ENCODE assay signal across 18 cellular contexts in the genomic region with DNA sequence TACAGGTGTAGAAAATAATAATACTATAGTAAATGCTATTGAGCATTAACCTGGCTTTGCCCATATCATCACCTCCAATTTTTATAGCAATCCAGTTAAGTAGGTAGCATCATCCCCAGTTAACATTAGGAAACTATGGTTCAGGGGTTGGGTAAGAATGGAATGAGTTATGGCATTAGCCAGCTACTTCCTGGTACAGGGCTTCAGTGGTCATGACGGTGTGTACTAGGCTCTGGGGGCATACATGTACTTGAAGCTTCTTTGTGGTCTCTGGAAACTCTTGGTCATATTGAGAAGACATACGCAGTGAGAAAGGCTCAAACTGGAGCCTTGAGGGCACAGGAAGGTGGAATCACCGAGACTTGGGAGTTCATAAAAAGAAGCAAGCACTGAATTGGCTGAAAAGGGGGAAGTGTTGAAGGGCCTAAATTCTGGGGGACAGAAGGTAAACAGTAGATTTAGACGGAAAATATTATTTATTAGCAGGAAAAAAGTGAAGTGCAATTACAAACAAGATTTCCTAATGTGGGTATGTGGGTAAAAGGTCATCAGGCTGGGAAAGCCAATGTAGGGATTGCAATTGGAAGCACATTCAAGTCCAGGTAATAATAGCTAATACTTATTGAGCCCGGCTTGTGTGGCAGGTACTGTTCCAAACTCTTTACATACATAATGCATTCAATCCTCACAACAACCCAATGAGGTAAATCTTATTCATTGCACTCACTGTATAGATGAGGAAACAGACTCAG.
DNase-seq lines count a peak whose midpoint lies in the region; ATAC-seq and TF ChIP-seq lines count a peak whose summit lies in the region.
"Had no signal": no experiment of that assay in that cellular context is flagged by ENCODE, and none has a peak within 500 bp of the region (broad histone marks: within the 10 kb centered on the region; RNA-seq: fewer than 3 reads in every experiment).

No MANE protein-coding gene starts in this region.

- intact Hi-C loops in colonic mucosa (cut with DNase I): no loop called here

- H3K4me1 Mint-ChIP-seq in activated CD8-positive, alpha-beta memory T cell treated with anti-CD3 and anti-CD28 coated beads, Interleukin-2, amount 10 ng/mL, durations not matched to agents 7 days and 5 days: peaks cover 29% of the 10 kb centered on the region
- peaks cover 59% of the 10 kb centered on the region for H3K4me1 Mint-ChIP-seq in stimulated activated naive CD8-positive, alpha-beta T cell treated with anti-CD3 and anti-CD28 coated beads, Interleukin-15, Interleukin-2, amounts not matched to agents 100 ng/mL and 50 ng/mL, for 24 hours (ENCODE audit: low read depth)

- H3K9ac ChIP-seq in colonic mucosa (ENCODE audit: low read depth in 2 of 2, low read length in 2 of 2): no peak overlapping the region
- H3K9ac ChIP-seq: GM23248 had no signal

- H3K36me3 ChIP-seq in colonic mucosa: no peaks in the 10 kb centered on the region
- no peaks in the 10 kb centered on the region for H3K36me3 ChIP-seq in Peyer's patch
- H3K36me3 ChIP-seq: HAP-1, SJSA1 had no signal

- H3K27me3 Mint-ChIP-seq in activated CD8-positive, alpha-beta memory T cell treated with anti-CD3 and anti-CD28 coated beads, Interleukin-2, amount 10 ng/mL, durations not matched to agents 7 days and 5 days: no peaks in the 10 kb centered on the region
- no peaks in the 10 kb centered on the region for H3K27me3 Mint-ChIP-seq in stimulated activated naive CD8-positive, alpha-beta T cell treated with anti-CD3 and anti-CD28 coated beads, Interleukin-15, Interleukin-2, amounts not matched to agents 100 ng/mL and 50 ng/mL, for 24 hours
- H3K27me3 Mint-ChIP-seq: CD4-positive, alpha-beta T cell had no signal

- ATAC-seq in activated CD8-positive, alpha-beta memory T cell treated with anti-CD3 and anti-CD28 coated beads, Interleukin-2, amount 10 ng/mL, durations not matched to agents 7 days and 5 days: no peak

- DNase-seq in activated CD8-positive, alpha-beta memory T cell treated with anti-CD3 and anti-CD28 coated beads, Interleukin-2, amount 10 ng/mL, durations not matched to agents 7 days and 5 days: no peak
- no peak for DNase-seq in activated CD8-positive, alpha-beta memory T cell treated with anti-CD3 and anti-CD28 coated beads, Interleukin-2, amount 50 U/mL, for 48 hours
- peak; percentile 3 for DNase-seq in NB4 (ENCODE audit: low read depth)
- DNase-seq in colonic mucosa: peak; percentile 12
- DNase-seq in NCI-H187 treated with DMSO at 0.1 percent for 48 hours (lab: John Stamatoyannopoulos, UW): no peak
- DNase-seq in SIG-M5 (lab: John Stamatoyannopoulos, UW): no peak
- DNase-seq in Peyer's patch: no peak
- DNase-seq: CD4-positive, alpha-beta T cell; DMS153; GDM1; GM23248; NCI-H1694 treated with DMSO at 0.1 percent for 48 hours; NCI-H510A treated with DMSO at 0.1 percent for 48 hours; NCI-H774; PC-9 had no signal

- no peak overlapping the region for H3K4me3 ChIP-seq in NB4 (ENCODE audit: low read depth, low read length)
- no peak overlapping the region for H3K4me3 ChIP-seq in colonic mucosa
- no peak overlapping the region for H3K4me3 ChIP-seq in Peyer's patch
- H3K4me3 ChIP-seq: GM23248, HAP-1, PC-9, SJSA1 had no signal

- CTCF ChIA-PET in activated CD8-positive, alpha-beta memory T cell treated with anti-CD3 and anti-CD28 coated beads, Interleukin-2, amount 10 ng/mL, durations not matched to agents 7 days and 5 days (lab: Charles Lee): interaction anchor here (1.3 kb wide), 1 partner anchor 226 kb away, joined by 4 read pairs; no protein-coding TSS in a partner anchor

- no peak overlapping the region for H3K4me3 Mint-ChIP-seq in activated CD8-positive, alpha-beta memory T cell treated with anti-CD3 and anti-CD28 coated beads, Interleukin-2, amount 10 ng/mL, durations not matched to agents 7 days and 5 days
- peak overlapping the region; percentile 21 for H3K4me3 Mint-ChIP-seq in stimulated activated naive CD8-positive, alpha-beta T cell treated with anti-CD3 and anti-CD28 coated beads, Interleukin-15, Interleukin-2, amounts not matched to agents 100 ng/mL and 50 ng/mL, for 24 hours
- H3K4me3 Mint-ChIP-seq: CD4-positive, alpha-beta T cell had no signal

- H3K27me3 ChIP-seq in colonic mucosa: no peaks in the 10 kb centered on the region
- no peaks in the 10 kb centered on the region for H3K27me3 ChIP-seq in Peyer's patch
- H3K27me3 ChIP-seq: SJSA1 had no signal

- H3K27ac ChIP-seq in colonic mucosa (no peak overlapping the region), Peyer's patch (no peak overlapping the region)
- H3K27ac ChIP-seq: GM23248, PC-9, SJSA1 had no signal

- peak overlapping the region; percentile 41 for H3K27ac Mint-ChIP-seq in activated CD8-positive, alpha-beta memory T cell treated with anti-CD3 and anti-CD28 coated beads, Interleukin-2, amount 10 ng/mL, durations not matched to agents 7 days and 5 days
- peak overlapping the region; percentile 79 for H3K27ac Mint-ChIP-seq in stimulated activated naive CD8-positive, alpha-beta T cell treated with anti-CD3 and anti-CD28 coated beads, Interleukin-15, Interleukin-2, amounts not matched to agents 100 ng/mL and 50 ng/mL, for 24 hours
- H3K27ac Mint-ChIP-seq: CD4-positive, alpha-beta T cell had no signal

- TF ChIP-seq POLR2A in NB4 (IDR thresholded peaks at IDR 0.05; ENCODE audit: extremely low read depth, insufficient read length) (no peak), Peyer's patch (IDR thresholded peaks at IDR 0.05) (no peak)

- peaks cover 10% of the 10 kb centered on the region for H3K4me1 ChIP-seq in colonic mucosa
- peaks cover 0 to 24% (median 0%) of the 10 kb centered on the region in 4 donors for H3K4me1 ChIP-seq in Peyer's patch

- no peaks in the 10 kb centered on the region for H3K9me3 Mint-ChIP-seq in activated CD8-positive, alpha-beta memory T cell treated with anti-CD3 and anti-CD28 coated beads, Interleukin-2, amount 10 ng/mL, durations not matched to agents 7 days and 5 days (ENCODE audit: low read depth)
- no peaks in the 10 kb centered on the region for H3K9me3 Mint-ChIP-seq in stimulated activated naive CD8-positive, alpha-beta T cell treated with anti-CD3 and anti-CD28 coated beads, Interleukin-15, Interleukin-2, amounts not matched to agents 100 ng/mL and 50 ng/mL, for 24 hours
- H3K9me3 Mint-ChIP-seq: CD4-positive, alpha-beta T cell had no signal

- H3K36me3 Mint-ChIP-seq in activated CD8-positive, alpha-beta memory T cell treated with anti-CD3 and anti-CD28 coated beads, Interleukin-2, amount 10 ng/mL, durations not matched to agents 7 days and 5 days: no peaks in the 10 kb centered on the region
- H3K36me3 Mint-ChIP-seq in stimulated activated naive CD8-positive, alpha-beta T cell treated with anti-CD3 and anti-CD28 coated beads, Interleukin-15, Interleukin-2, amounts not matched to agents 100 ng/mL and 50 ng/mL, for 24 hours (ENCODE audit: low read depth): no peaks in the 10 kb centered on the region

- H3K9me3 ChIP-seq in colonic mucosa: no peaks in the 10 kb centered on the region
- H3K9me3 ChIP-seq in Peyer's patch: no peaks in the 10 kb centered on the region
- H3K9me3 ChIP-seq: HAP-1, SJSA1 had no signal

- TF ChIP-seq CTCF in NB4 (IDR thresholded peaks at IDR 0.05; ENCODE audit: low read depth, low read length) (no peak), colonic mucosa (IDR thresholded peaks at IDR 0.05) (no peak), Peyer's patch (IDR thresholded peaks at IDR 0.05) (no peak)

Comparison
In these comparisons a context has a peak if more than half of its experiments do, and no peak if none do; other contexts are left out.
1. DNase-seq: peak in NB4 (single experiment) and colonic mucosa (single experiment); none in activated CD8-positive, alpha-beta memory T cell treated with anti-CD3 and anti-CD28 coated beads, Interleukin-2, amount 10 ng/mL, durations not matched to agents 7 days and 5 days (single experiment), activated CD8-positive, alpha-beta memory T cell treated with anti-CD3 and anti-CD28 coated beads, Interleukin-2, amount 50 U/mL, for 48 hours (single experiment), NCI-H187 treated with DMSO at 0.1 percent for 48 hours (single experiment), SIG-M5 (single experiment) and Peyer's patch (0 of 3).